In the genomic region with DNA sequence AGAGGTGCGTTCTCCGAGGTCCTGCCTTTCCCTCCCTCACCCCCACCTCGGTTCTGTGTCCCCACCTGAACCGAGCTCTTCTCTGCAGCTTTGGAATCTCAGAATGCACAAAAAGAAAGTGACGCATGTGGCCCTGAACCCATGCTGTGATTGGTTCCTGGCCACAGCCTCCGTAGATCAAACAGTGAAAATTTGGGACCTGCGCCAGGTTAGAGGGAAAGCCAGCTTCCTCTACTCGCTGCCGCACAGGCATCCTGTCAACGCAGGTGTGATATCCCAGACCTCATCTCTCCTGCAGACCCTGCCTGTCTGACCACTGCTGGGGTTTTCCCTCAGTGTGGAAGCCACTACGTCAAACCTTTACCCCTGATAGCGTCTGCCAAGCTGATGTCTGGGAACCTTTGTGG, we compare ENCODE assay signal across 8 cellular contexts. TPM values are rescaled to one million over a fixed set of nuclear protein-coding genes. Genes with fewer than 3 reads are reported as not detected.
DNase-seq lines count a peak whose midpoint lies in the region; ATAC-seq and TF ChIP-seq lines count a peak whose summit lies in the region.

No MANE protein-coding gene starts in this region.

- no peaks in the 10 kb centered on the region for H3K9me3 ChIP-seq in Caco-2

- no peak overlapping the region for H3K4me3 ChIP-seq in Caco-2 (ENCODE audit: low read depth, low read length)

- CTCF ChIA-PET in Caco-2 (lab: Charles Lee): interaction anchor here (1.2 to 2.5 kb wide), 7 partner anchors 14 to 120 kb away, joined by 4 to 28 read pairs (median 5); partner anchors contain the start of genes ACP2 and NR1H3

- POLR2A ChIA-PET in Caco-2 (lab: Charles Lee): interaction anchor here (2.1 to 2.9 kb wide), 2 partner anchors 20 to 49 kb away, joined by 7 to 18 read pairs; partner anchors contain the start of gene DDB2

- DNase-seq in Caco-2 (no peak), T-helper 1 cell (peak in 4 of 5 donors; percentile 63 to 82 (median 74)), NCI-H2227 treated with DMSO at 0.1 percent for 48 hours (lab: John Stamatoyannopoulos, UW) (no peak), COLO829 (ENCODE audit: low spot score) (no peak)
- DNase-seq in natural killer cell treated with Interleukin-12 subunit alpha and Interleukin-12 subunit beta and Interleukin-15 and Interleukin-18, amount 100 ng/mL, for 72 hours (ENCODE audit: low spot score): no peak

- H3K36me3 ChIP-seq in Caco-2 (ENCODE audit: control insufficient read depth, insufficient read depth, low read length): peaks cover 1% of the 10 kb centered on the region; the same call in 1 of the 2 replicates

- H3K27me3 Mint-ChIP-seq in Caco-2 (ENCODE audit: insufficient read depth, unreplicated experiment) (no peaks in the 10 kb centered on the region), brain (no peaks in the 10 kb centered on the region)
- H3K27me3 Mint-ChIP-seq in natural killer cell treated with Interleukin-12 subunit alpha and Interleukin-12 subunit beta and Interleukin-15 and Interleukin-18, amount 100 ng/mL, for 72 hours: no peaks in the 10 kb centered on the region

- TF ChIP-seq CTCF in Caco-2 (IDR thresholded peaks at IDR 0.05; ENCODE audit: insufficient read depth in 1 of 2, low read depth in 1 of 2, low read length in 1 of 2, severe bottlenecking in 1 of 2, unreplicated experiment in 1 of 2) (no peak), brain (conservative IDR thresholded peaks at IDR 0.05) (no peak)

- intact Hi-C loops in Caco-2 (cut with micrococcal nuclease; ENCODE audit: unreplicated experiment): loop anchor here (5.0 kb wide), 1 partner anchor 57 kb away; the partner anchor contains the start of gene ARFGAP2

- peaks cover 19% of the 10 kb centered on the region for H3K4me1 ChIP-seq in Caco-2

- no peaks in the 10 kb centered on the region for H3K9me3 Mint-ChIP-seq in Caco-2 (ENCODE audit: unreplicated experiment)
- no peaks in the 10 kb centered on the region for H3K9me3 Mint-ChIP-seq in brain
- H3K9me3 Mint-ChIP-seq in natural killer cell treated with Interleukin-12 subunit alpha and Interleukin-12 subunit beta and Interleukin-15 and Interleukin-18, amount 100 ng/mL, for 72 hours: no peaks in the 10 kb centered on the region

- ATAC-seq in natural killer cell treated with Interleukin-12 subunit alpha and Interleukin-12 subunit beta and Interleukin-15 and Interleukin-18, amount 100 ng/mL, for 72 hours: peak; percentile 28 to 36
- ATAC-seq in HG03175 (IDR thresholded peaks at IDR 0.05; ENCODE audit: unreplicated experiment) (no peak), HG03095 (IDR thresholded peaks at IDR 0.05; ENCODE audit: unreplicated experiment) (no peak)

- peaks cover 30% of the 10 kb centered on the region for H3K36me3 Mint-ChIP-seq in Caco-2 (ENCODE audit: insufficient read depth, unreplicated experiment)
- H3K36me3 Mint-ChIP-seq in brain: peaks cover 26% of the 10 kb centered on the region
- peaks cover 8% of the 10 kb centered on the region for H3K36me3 Mint-ChIP-seq in natural killer cell treated with Interleukin-12 subunit alpha and Interleukin-12 subunit beta and Interleukin-15 and Interleukin-18, amount 100 ng/mL, for 72 hours

- H3K4me1 Mint-ChIP-seq in Caco-2 (ENCODE audit: low read depth, unreplicated experiment): peaks cover 12% of the 10 kb centered on the region
- H3K4me1 Mint-ChIP-seq in brain: no peaks in the 10 kb centered on the region
- peaks cover 13 to 16% of the 10 kb centered on the region in 2 donors for H3K4me1 Mint-ChIP-seq in natural killer cell treated with Interleukin-12 subunit alpha and Interleukin-12 subunit beta and Interleukin-15 and Interleukin-18, amount 100 ng/mL, for 72 hours (ENCODE audit: low read depth in 2 of 2)

- H3K4me3 Mint-ChIP-seq in Caco-2 (ENCODE audit: unreplicated experiment) (no peak overlapping the region), brain (no peak overlapping the region)
- H3K4me3 Mint-ChIP-seq in natural killer cell treated with Interleukin-12 subunit alpha and Interleukin-12 subunit beta and Interleukin-15 and Interleukin-18, amount 100 ng/mL, for 72 hours: no peak overlapping the region

- BruUV-seq in Caco-2 (replicated peaks; lab: Mats Ljungman, UMichigan): no TSS peak

- no peaks in the 10 kb centered on the region for H3K27me3 ChIP-seq in Caco-2 (replicated peaks; ENCODE audit: control insufficient read depth, insufficient read depth, low read length)

- H3K27ac Mint-ChIP-seq in Caco-2 (ENCODE audit: unreplicated experiment) (peak overlapping the region; percentile 47), brain (peak overlapping the region in 3 of 5 experiments; percentile 57 to 90 (median 64))
- H3K27ac Mint-ChIP-seq in natural killer cell treated with Interleukin-12 subunit alpha and Interleukin-12 subunit beta and Interleukin-15 and Interleukin-18, amount 100 ng/mL, for 72 hours: peak overlapping the region; percentile 33 to 56

RNA-seq across cellular contexts. Expression of gene ACP2, which starts 13.9 kb away (rescaled TPM):
- 44.7 and 48.2 TPM in 2 replicates for total RNA-seq in Caco-2 (2022)
- 25.9 TPM for polyA plus RNA-seq in brain (ENCODE audit: insufficient read depth, low read depth, low replicate concordance)
- total RNA-seq in natural killer cell treated with Interleukin-12 subunit alpha and Interleukin-12 subunit beta and Interleukin-15 and Interleukin-18, amount 100 ng/mL, for 72 hours: 10 to 100 TPM; 27.3 to 33.3 TPM

RNA-seq across cellular contexts. Expression of gene DDB2, which starts 19.9 kb away (rescaled TPM):
- total RNA-seq in Caco-2 (2022): 42.2 and 43.7 TPM in 2 replicates
- 16.2 TPM for polyA plus RNA-seq in brain (ENCODE audit: insufficient read depth, low read depth, low replicate concordance)
- total RNA-seq in natural killer cell treated with Interleukin-12 subunit alpha and Interleukin-12 subunit beta and Interleukin-15 and Interleukin-18, amount 100 ng/mL, for 72 hours: 10 to 100 TPM; 47.9 to 71.7 TPM

RNA-seq across cellular contexts. Expression of gene NR1H3, which starts 23.1 kb away (rescaled TPM):
- total RNA-seq in Caco-2 (2022): 40.8 and 44.8 TPM in 2 replicates
- 14.3 TPM for polyA plus RNA-seq in brain (ENCODE audit: insufficient read depth, low read depth, low replicate concordance)
- 1 to 10 TPM; 6.3 to 8.9 TPM for total RNA-seq in natural killer cell treated with Interleukin-12 subunit alpha and Interleukin-12 subunit beta and Interleukin-15 and Interleukin-18, amount 100 ng/mL, for 72 hours

RNA-seq across cellular contexts. Expression of gene MADD, which starts 35.3 kb away (rescaled TPM):
- 63.8 and 65.9 TPM in 2 replicates for total RNA-seq in Caco-2 (2022)
- 58.9 TPM for polyA plus RNA-seq in brain (ENCODE audit: insufficient read depth, low read depth, low replicate concordance)
- total RNA-seq in natural killer cell treated with Interleukin-12 subunit alpha and Interleukin-12 subunit beta and Interleukin-15 and Interleukin-18, amount 100 ng/mL, for 72 hours: 100 to 1,000 TPM in 1 of 2 donors, 10 to 100 TPM in 1; 94.1 to 120 TPM

RNA-seq across cellular contexts. Expression of gene PACSIN3, which starts 48.4 kb away (rescaled TPM):
- total RNA-seq in Caco-2 (2022): 72.8 and 76.7 TPM in 2 replicates
- polyA plus RNA-seq in brain (ENCODE audit: insufficient read depth, low read depth, low replicate concordance): 14.3 TPM
- total RNA-seq in natural killer cell treated with Interleukin-12 subunit alpha and Interleukin-12 subunit beta and Interleukin-15 and Interleukin-18, amount 100 ng/mL, for 72 hours: 1 to 10 TPM; 1.1 to 4.0 TPM

Comparison
In these comparisons a context has a peak if more than half of its experiments do, and no peak if none do; other contexts are left out.
1. DNase-seq: peak in T-helper 1 cell (4 of 5); none in Caco-2 (0 of 2), natural killer cell treated with Interleukin-12 subunit alpha and Interleukin-12 subunit beta and Interleukin-15 and Interleukin-18, amount 100 ng/mL, for 72 hours (single experiment), NCI-H2227 treated with DMSO at 0.1 percent for 48 hours (single experiment) and COLO829 (single experiment).
2. ATAC-seq: peak in natural killer cell treated with Interleukin-12 subunit alpha and Interleukin-12 subunit beta and Interleukin-15 and Interleukin-18, amount 100 ng/mL, for 72 hours (2 of 2); none in HG03175 (single experiment) and HG03095 (single experiment).
3. Peak in every context shown above with its lines, with median percentiles within 50 percentile points of each other: H3K27ac Mint-ChIP-seq.